11 cellular contexts compared by ENCODE assay signal in genomic region chr4:88791274-88791673, GRCh38.
DNase-seq lines count a peak whose midpoint lies in the region; TF ChIP-seq lines count a peak whose summit lies in the region.
"Had no signal": no experiment of that assay in that cellular context is flagged by ENCODE, and none has a peak within 500 bp of the region (broad histone marks: within the 10 kb centered on the region; RNA-seq: fewer than 3 reads in every experiment).

No MANE protein-coding gene starts in this region.

- TF ChIP-seq POLR2A in NB4 (IDR thresholded peaks at IDR 0.05; ENCODE audit: extremely low read depth, insufficient read length) = no peak

- H3K4me1 Mint-ChIP-seq in neural progenitor cell = no peaks in the 10 kb centered on the region
- H3K4me1 Mint-ChIP-seq in glutamatergic neuron (ENCODE audit: low read depth, unreplicated experiment) = no peaks in the 10 kb centered on the region

- H3K4me1 ChIP-seq in neural progenitor cell (no peaks in the 10 kb centered on the region), ascending aorta (peaks cover 0 to 4% of the 10 kb centered on the region in 2 donors)

- DNase-seq in NCI-H1694 treated with DMSO at 0.1 percent for 48 hours (lab: John Stamatoyannopoulos, UW) (peak; percentile 30), NCI-H1694 (lab: John Stamatoyannopoulos, UW) (no peak), NB4 (ENCODE audit: low read depth) (peak; percentile 28), caudate nucleus (lab: John Stamatoyannopoulos, UW) (peak in 1 of 61 donors; percentile 8), neural progenitor cell (ENCODE audit: low spot score) (no peak), ascending aorta (ENCODE audit: low spot score in 2 of 2) (no peak), glutamatergic neuron (no peak), GM13976 (ENCODE audit: low spot score) (no peak)
- DNase-seq: activated gamma-delta T cell treated with Interleukin-2 at 50 U/mL for 16 hours, left colon, upper lobe of right lung had no signal

- H3K4me3 ChIP-seq in NB4 (ENCODE audit: low read depth, low read length) (no peak overlapping the region), neural progenitor cell (no peak overlapping the region), ascending aorta (no peak overlapping the region)
- H3K4me3 ChIP-seq: upper lobe of right lung had no signal

- H2AFZ ChIP-seq in neural progenitor cell (replicated peaks) = no peak overlapping the region

- H3K4me3 Mint-ChIP-seq in neural progenitor cell = no peak overlapping the region
- no peak overlapping the region for H3K4me3 Mint-ChIP-seq in glutamatergic neuron (ENCODE audit: unreplicated experiment)

- TF ChIP-seq CTCF in NB4 (IDR thresholded peaks at IDR 0.05; ENCODE audit: low read depth, low read length) (no peak), neural progenitor cell (IDR thresholded peaks at IDR 0.05) (peak; percentile 27), ascending aorta (IDR thresholded peaks at IDR 0.05) (peak in 1 of 3 experiments; percentile 13), glutamatergic neuron (IDR thresholded peaks at IDR 0.05; ENCODE audit: partially characterized antibody, unreplicated experiment) (no peak), GM13976 (IDR thresholded peaks at IDR 0.05; ENCODE audit: borderline replicate concordance, control extremely low read depth, extremely low read depth, insufficient read depth, missing control alignments) (no peak)

- intact Hi-C loops in ascending aorta (cut with DNase I) = loop anchor here (5.0 kb wide), 1 partner anchor 84 kb away; no protein-coding TSS in a partner anchor

- no peak overlapping the region for H3K4me2 ChIP-seq in neural progenitor cell

- H3K27me3 Mint-ChIP-seq in neural progenitor cell (ENCODE audit: insufficient read depth, low read depth) (no peaks in the 10 kb centered on the region), glutamatergic neuron (ENCODE audit: unreplicated experiment) (no peaks in the 10 kb centered on the region)

- peaks cover 4% of the 10 kb centered on the region for H3K36me3 Mint-ChIP-seq in neural progenitor cell
- H3K36me3 Mint-ChIP-seq in glutamatergic neuron (ENCODE audit: unreplicated experiment) = no peaks in the 10 kb centered on the region

- no peaks in the 10 kb centered on the region for H3F3A ChIP-seq in neural progenitor cell (ENCODE audit: low read depth)

- in situ Hi-C loops in GM13976 (cut with MboI; ENCODE audit: low sequenced_read_pairs, unreplicated experiment) = no loop called here

- H4K20me1 ChIP-seq in neural progenitor cell (ENCODE audit: low read depth) = no peaks in the 10 kb centered on the region

- H3K27ac Mint-ChIP-seq in neural progenitor cell (no peak overlapping the region), glutamatergic neuron (ENCODE audit: unreplicated experiment) (no peak overlapping the region)

- H3K9ac ChIP-seq in neural progenitor cell = no peak overlapping the region

- no peaks in the 10 kb centered on the region for H3K36me3 ChIP-seq in neural progenitor cell
- peaks cover 5 to 25% of the 10 kb centered on the region in 2 donors for H3K36me3 ChIP-seq in ascending aorta

- no peaks in the 10 kb centered on the region for H3K27me3 ChIP-seq in neural progenitor cell
- H3K27me3 ChIP-seq in ascending aorta = no peaks in the 10 kb centered on the region
- H3K27me3 ChIP-seq: upper lobe of right lung had no signal

- H3K9me3 ChIP-seq in neural progenitor cell (ENCODE audit: low read depth) = no peaks in the 10 kb centered on the region
- H3K9me3 ChIP-seq in ascending aorta = no peaks in the 10 kb centered on the region
- H3K9me3 ChIP-seq: upper lobe of right lung had no signal

- H3K27ac ChIP-seq in caudate nucleus (ENCODE audit: low read depth, low read length) = peak overlapping the region; percentile 76
- no peak overlapping the region for H3K27ac ChIP-seq in neural progenitor cell
- no peak overlapping the region for H3K27ac ChIP-seq in ascending aorta
- H3K27ac ChIP-seq: upper lobe of right lung had no signal

- no peaks in the 10 kb centered on the region for H3K79me2 ChIP-seq in neural progenitor cell (ENCODE audit: low read depth)

- no peaks in the 10 kb centered on the region for H3K9me3 Mint-ChIP-seq in neural progenitor cell
- no peaks in the 10 kb centered on the region for H3K9me3 Mint-ChIP-seq in glutamatergic neuron (ENCODE audit: unreplicated experiment)

Comparison
In these comparisons a context has a peak if more than half of its experiments do, and no peak if none do; other contexts are left out.
1. DNase-seq: peak in NCI-H1694 treated with DMSO at 0.1 percent for 48 hours (single experiment) and NB4 (single experiment); none in NCI-H1694 (single experiment), neural progenitor cell (single experiment), ascending aorta (0 of 2), glutamatergic neuron (single experiment) and GM13976 (single experiment).